ENCODE assay signal across 11 cellular contexts in genomic region chr3:129052675-129053074, GRCh38. TPM values are rescaled to one million over a fixed set of nuclear protein-coding genes. Genes with fewer than 3 reads are reported as not detected.
DNase-seq lines count a peak whose midpoint lies in the region; ATAC-seq and TF ChIP-seq lines count a peak whose summit lies in the region.
"Had no signal": no experiment of that assay in that cellular context is flagged by ENCODE, and none has a peak within 500 bp of the region (broad histone marks: within the 10 kb centered on the region; RNA-seq: fewer than 3 reads in every experiment).

No MANE protein-coding gene starts in this region.

- no peaks in the 10 kb centered on the region for H3K27me3 ChIP-seq in suprapubic skin

- peaks cover 7 to 13% (median 9%) of the 10 kb centered on the region in 5 experiments for H3K9me3 Mint-ChIP-seq in brain
- H3K9me3 Mint-ChIP-seq in effector memory CD8-positive, alpha-beta T cell = no peaks in the 10 kb centered on the region

- H3K4me1 ChIP-seq in suprapubic skin = peaks cover 22% of the 10 kb centered on the region

- H3K4me3 ChIP-seq in suprapubic skin (no peak overlapping the region), foreskin fibroblast (ENCODE audit: low read depth in 1 of 2, low read length in 2 of 2) (no peak overlapping the region)

- no peak for TF ChIP-seq EP300 in suprapubic skin (IDR thresholded peaks at IDR 0.05)

- peak overlapping the region; percentile 24 to 92 (median 79) for H3K27ac Mint-ChIP-seq in brain
- H3K27ac Mint-ChIP-seq in effector memory CD8-positive, alpha-beta T cell = no peak overlapping the region
- H3K27ac Mint-ChIP-seq: activated CD8-positive, alpha-beta memory T cell treated with anti-CD3 and anti-CD28 coated beads, Interleukin-2, amount 10 ng/mL, durations not matched to agents 7 days and 5 days had no signal

- peaks cover 24% of the 10 kb centered on the region for H3K4me1 Mint-ChIP-seq in brain
- peaks cover 6 to 9% of the 10 kb centered on the region in 2 donors for H3K4me1 Mint-ChIP-seq in effector memory CD8-positive, alpha-beta T cell (ENCODE audit: low read depth in 2 of 2)

- no peak for TF ChIP-seq CTCF in brain (conservative IDR thresholded peaks at IDR 0.05)
- TF ChIP-seq CTCF in suprapubic skin (IDR thresholded peaks at IDR 0.05) = no peak
- no peak for TF ChIP-seq CTCF in foreskin fibroblast (IDR thresholded peaks at IDR 0.05; ENCODE audit: low read depth, low read length)

- DNase-seq in NCI-H1694 treated with DMSO at 0.1 percent for 48 hours (lab: John Stamatoyannopoulos, UW) (peak; percentile 21), left lobe of liver (ENCODE audit: low spot score) (peak; percentile 82), suprapubic skin (ENCODE audit: low spot score in 2 of 2) (no peak), foreskin fibroblast (no peak), NCI-H2107 (lab: John Stamatoyannopoulos, UW) (no peak)
- DNase-seq in effector memory CD8-positive, alpha-beta T cell = no peak

- WGBS in suprapubic skin = 68% methylated on average over 6 of the region's 6 CpGs

- H3K4me3 Mint-ChIP-seq in brain = peak overlapping the region in 1 of 5 experiments; percentile 45
- H3K4me3 Mint-ChIP-seq in effector memory CD8-positive, alpha-beta T cell = no peak overlapping the region

- no peaks in the 10 kb centered on the region for H3K36me3 Mint-ChIP-seq in brain
- H3K36me3 Mint-ChIP-seq in effector memory CD8-positive, alpha-beta T cell (ENCODE audit: insufficient read depth) = peaks cover 4% of the 10 kb centered on the region

- H3K9me3 ChIP-seq in suprapubic skin = no peaks in the 10 kb centered on the region

- ATAC-seq in left lobe of liver (peak; percentile 76), HG02885 (IDR thresholded peaks at IDR 0.05; ENCODE audit: poor library complexity, unreplicated experiment) (no peak)
- no peak for ATAC-seq in effector memory CD8-positive, alpha-beta T cell (replicated peaks)

- peaks cover 19% of the 10 kb centered on the region for H3K27me3 Mint-ChIP-seq in brain
- H3K27me3 Mint-ChIP-seq in effector memory CD8-positive, alpha-beta T cell = no peaks in the 10 kb centered on the region

- no peaks in the 10 kb centered on the region for H3K36me3 ChIP-seq in suprapubic skin

- H3K27ac ChIP-seq in suprapubic skin = peak overlapping the region; percentile 65
- H3K27ac ChIP-seq: PC-9 had no signal

- TF ChIP-seq POLR2A in suprapubic skin (IDR thresholded peaks at IDR 0.05) = no peak

RNA-seq across cellular contexts. Expression of gene GP9, which starts 7.9 kb away (rescaled TPM):
- not detected for polyA plus RNA-seq in brain (ENCODE audit: insufficient read depth, low read depth, low replicate concordance)
- total RNA-seq in left lobe of liver (0.20 TPM), suprapubic skin (not detected)
- total RNA-seq: activated CD8-positive, alpha-beta memory T cell treated with anti-CD3 and anti-CD28 coated beads, Interleukin-2, amount 10 ng/mL, durations not matched to agents 7 days and 5 days; PC-9 had no signal
- polyA plus RNA-seq: naive thymus-derived CD4-positive, alpha-beta T cell had no signal

RNA-seq across cellular contexts. Expression of gene EFCC1, which starts 51.6 kb away (rescaled TPM):
- polyA plus RNA-seq in brain (ENCODE audit: insufficient read depth, low read depth, low replicate concordance) = 0.97 TPM
- total RNA-seq in left lobe of liver (0.53 TPM), suprapubic skin (1 to 10 TPM in 2 of 4 donors, under 1 TPM in 2; 0.76 to 2.5 (median 1.1) TPM)

RNA-seq across cellular contexts. Expression of gene CFAP92, which starts 58.8 kb away (rescaled TPM):
- polyA plus RNA-seq in brain (ENCODE audit: insufficient read depth, low read depth, low replicate concordance) = 0.27 TPM
- total RNA-seq in left lobe of liver = not detected
- total RNA-seq in suprapubic skin = 1 to 10 TPM in 2 of 4 donors, under 1 TPM in 2; 0.11 to 1.7 (median 0.87) TPM

Comparison
In these comparisons a context has a peak if more than half of its experiments do, and no peak if none do; other contexts are left out.
1. DNase-seq: peak in NCI-H1694 treated with DMSO at 0.1 percent for 48 hours (single experiment) and left lobe of liver (single experiment); none in suprapubic skin (0 of 2), foreskin fibroblast (0 of 2), NCI-H2107 (single experiment) and effector memory CD8-positive, alpha-beta T cell (0 of 3).
2. H3K27ac Mint-ChIP-seq: peak in brain (5 of 5); none in effector memory CD8-positive, alpha-beta T cell (0 of 2).